Comparison of ENCODE assay signal across 10 cellular contexts in the genomic region with DNA sequence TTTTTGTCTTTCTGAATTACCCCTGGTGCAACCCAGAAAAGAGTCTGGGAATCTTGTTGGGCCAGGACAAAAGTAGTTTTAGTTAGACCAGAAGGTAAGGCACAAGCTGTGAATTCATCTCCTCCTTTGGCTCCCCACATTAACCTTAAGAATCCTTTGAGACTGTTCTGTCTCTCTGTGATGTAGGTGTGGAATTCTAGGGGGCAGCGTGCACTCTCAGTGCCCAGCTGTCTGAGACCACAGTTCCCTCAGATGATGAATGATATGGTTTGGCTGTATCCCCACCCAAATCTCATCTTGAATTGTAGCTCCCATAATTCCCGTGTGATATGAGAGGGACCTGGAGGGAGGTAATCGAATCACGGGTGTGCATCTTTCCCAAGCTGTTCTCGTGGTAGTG. TPM values are rescaled to one million over a fixed set of nuclear protein-coding genes. Genes with fewer than 3 reads are reported as not detected.
A peak's percentile ranks its signal among the peaks of the same experiment; 100 is the strongest.
DNase-seq lines count a peak whose midpoint lies in the region; ATAC-seq, FAIRE-seq and TF ChIP-seq lines count a peak whose summit lies in the region.
"Had no signal": no experiment of that assay in that cellular context is flagged by ENCODE, and none has a peak within 500 bp of the region (broad histone marks: within the 10 kb centered on the region; RNA-seq: fewer than 3 reads in every experiment).

No MANE protein-coding gene starts in this region.

- no peaks in the 10 kb centered on the region for H3K36me3 ChIP-seq in Caco-2 (ENCODE audit: control insufficient read depth, insufficient read depth, low read length)
- H3K36me3 ChIP-seq in GM12878 (ENCODE audit: control insufficient read depth in 2 of 2, insufficient read depth in 2 of 2, low read length in 1 of 2): peaks cover 0 to 5% of the 10 kb centered on the region in 2 experiments; a peak in 1 of 4 replicates
- peaks cover 0 to 7% of the 10 kb centered on the region in 2 donors for H3K36me3 ChIP-seq in left lung
- H3K36me3 ChIP-seq in esophagus muscularis mucosa: no peaks in the 10 kb centered on the region
- H3K36me3 ChIP-seq: adrenal gland had no signal

- peak overlapping the region; percentile 98 for H3K4me3 Mint-ChIP-seq in Caco-2 (ENCODE audit: unreplicated experiment)
- peak overlapping the region; percentile 96 for H3K4me3 Mint-ChIP-seq in natural killer cell treated with Interleukin-12 subunit alpha and Interleukin-12 subunit beta and Interleukin-15 and Interleukin-18, amount 100 ng/mL, for 72 hours

- H3K4me2 ChIP-seq in GM12878 (ENCODE audit: control insufficient read depth, insufficient read depth): peak overlapping the region; percentile 71

- TF ChIP-seq POLR2A in GM12878 (IDR thresholded peaks at IDR 0.05; ENCODE audit: low read depth, low read length): no peak
- no peak for TF ChIP-seq POLR2A in esophagus muscularis mucosa (IDR thresholded peaks at IDR 0.05; ENCODE audit: low read depth)

- in situ Hi-C loops in GM12878 (cut with MboI): loop anchor here (5.0 to 10.0 kb wide), 2 partner anchors 110 to 253 kb away; a partner anchor contains a TSS

- no peak for DNase-seq in Caco-2
- peak; percentile 12 for DNase-seq in LHCN-M2 (ENCODE audit: low read depth)
- no peak for DNase-seq in GM12878 (ENCODE audit: low read depth, low spot score)
- no peak for DNase-seq in natural killer cell treated with Interleukin-12 subunit alpha and Interleukin-12 subunit beta and Interleukin-15 and Interleukin-18, amount 100 ng/mL, for 72 hours (ENCODE audit: low spot score)
- no peak for DNase-seq in left lung
- no peak for DNase-seq in DMS153 treated with DMSO at 0.1 percent for 48 hours (lab: John Stamatoyannopoulos, UW; ENCODE audit: unreplicated experiment)
- DNase-seq in esophagus muscularis mucosa (ENCODE audit: extremely low spot score): no peak
- DNase-seq in HTR-8/SVneo (ENCODE audit: insufficient read length, low spot score): no peak
- DNase-seq: adrenal gland, NCI-H2081 had no signal

- no peak for ATAC-seq in GM12878
- no peak for ATAC-seq in natural killer cell treated with Interleukin-12 subunit alpha and Interleukin-12 subunit beta and Interleukin-15 and Interleukin-18, amount 100 ng/mL, for 72 hours
- ATAC-seq in left lung: no peak

- POLR2A ChIA-PET in Caco-2 (lab: Charles Lee) (no interaction called here), GM12878 (lab: Charles Lee) (interaction anchor here (0.8 kb wide), 1 partner anchor 116 kb away, joined by 4 read pairs; no protein-coding TSS in a partner anchor)

- H3K4me1 Mint-ChIP-seq in Caco-2 (ENCODE audit: low read depth, unreplicated experiment): peaks cover 17% of the 10 kb centered on the region
- H3K4me1 Mint-ChIP-seq in natural killer cell treated with Interleukin-12 subunit alpha and Interleukin-12 subunit beta and Interleukin-15 and Interleukin-18, amount 100 ng/mL, for 72 hours (ENCODE audit: low read depth in 2 of 2): peaks cover 37 to 40% of the 10 kb centered on the region in 2 donors

- TF ChIP-seq RAD21 in GM12878 (IDR thresholded peaks at IDR 0.05; ENCODE audit: insufficient read depth, low read depth, low read length): peak; percentile 3; the same call in 1 of the 2 replicates

- H3K27ac ChIP-seq in GM12878 (ENCODE audit: control insufficient read depth, insufficient read depth) (no peak overlapping the region), left lung (no peak overlapping the region), esophagus muscularis mucosa (replicated peaks in 1 of 4) (no peak overlapping the region)

- H2AFZ ChIP-seq in GM12878 (ENCODE audit: control insufficient read depth, low read depth, low read length): no peak overlapping the region

- no peak for TF ChIP-seq EP300 in GM12878 (IDR thresholded peaks at IDR 0.05; ENCODE audit: borderline replicate concordance in 1 of 2, control insufficient read depth in 1 of 2, low read depth in 2 of 2, low read length in 2 of 2)
- no peak for TF ChIP-seq EP300 in esophagus muscularis mucosa (IDR thresholded peaks at IDR 0.05)

- no peaks in the 10 kb centered on the region for H3K27me3 ChIP-seq in Caco-2 (replicated peaks; ENCODE audit: control insufficient read depth, insufficient read depth, low read length)
- no peaks in the 10 kb centered on the region for H3K27me3 ChIP-seq in GM12878 (replicated peaks in 1 of 2; ENCODE audit: control insufficient read depth in 2 of 2, insufficient read depth in 2 of 2, low read length in 1 of 2)
- H3K27me3 ChIP-seq in left lung: no peaks in the 10 kb centered on the region
- no peaks in the 10 kb centered on the region for H3K27me3 ChIP-seq in esophagus muscularis mucosa
- H3K27me3 ChIP-seq: adrenal gland had no signal

- H4K20me1 ChIP-seq in GM12878 (ENCODE audit: control insufficient read depth, insufficient read depth): no peaks in the 10 kb centered on the region

- peak overlapping the region; percentile 95 for H3K27ac Mint-ChIP-seq in Caco-2 (ENCODE audit: unreplicated experiment)
- H3K27ac Mint-ChIP-seq in natural killer cell treated with Interleukin-12 subunit alpha and Interleukin-12 subunit beta and Interleukin-15 and Interleukin-18, amount 100 ng/mL, for 72 hours: peak overlapping the region; percentile 81 to 93

- peaks cover 9% of the 10 kb centered on the region for H3K36me3 Mint-ChIP-seq in Caco-2 (ENCODE audit: insufficient read depth, unreplicated experiment)
- H3K36me3 Mint-ChIP-seq in natural killer cell treated with Interleukin-12 subunit alpha and Interleukin-12 subunit beta and Interleukin-15 and Interleukin-18, amount 100 ng/mL, for 72 hours: peaks cover 17% of the 10 kb centered on the region

- FAIRE-seq in GM12878 (lab: Jason Lieb, UNC): no peak
- FAIRE-seq in HTR-8/SVneo (lab: Jason Lieb, UNC): no peak

- intact Hi-C loops in Caco-2 (cut with micrococcal nuclease; ENCODE audit: unreplicated experiment): loop anchor here (2.0 kb wide), 2 partner anchors 89 to 123 kb away; a partner anchor contains a TSS
- intact Hi-C loops in GM12878 (cut with micrococcal nuclease; ENCODE audit: unreplicated experiment): loop anchor here (2.0 kb wide), 1 partner anchor 109 kb away; a partner anchor contains a TSS
- intact Hi-C loops in left lung (cut with DNase I): no loop called here
- intact Hi-C loops in esophagus muscularis mucosa (cut with DNase I): loop anchor here (5.0 kb wide), 2 partner anchors 45 to 115 kb away; a partner anchor contains a TSS

- H3K79me2 ChIP-seq in GM12878 (ENCODE audit: control insufficient read depth, insufficient read depth, low read length): peaks cover 3% of the 10 kb centered on the region

- TF ChIP-seq CTCF in Caco-2 (IDR thresholded peaks at IDR 0.05; ENCODE audit: insufficient read depth in 1 of 2, low read depth in 1 of 2, low read length in 1 of 2, severe bottlenecking in 1 of 2, unreplicated experiment in 1 of 2) (no peak), GM12878 (IDR thresholded peaks at IDR 0.05 in 2 of 3, conservative IDR thresholded peaks at IDR 0.05 in 1 of 3; ENCODE audit: control insufficient read depth in 2 of 3, extremely low read depth in 1 of 3, insufficient read depth in 1 of 3, low read depth in 3 of 3, low read length in 3 of 3) (no peak), left lung (IDR thresholded peaks at IDR 0.05) (no peak), esophagus muscularis mucosa (IDR thresholded peaks at IDR 0.05) (no peak)

- 86% methylated on average over 5 of the region's 5 CpGs for WGBS in GM12878 (ENCODE audit: insufficient coverage, insufficient replicate concordance, low lambda C conversion rate, missing lambda C conversion rate)
- 78% methylated on average over 5 of the region's 5 CpGs for WGBS in esophagus muscularis mucosa

- SMC1A ChIA-PET in GM12878 (lab: Charles Lee; ENCODE audit: uncharacterized antibody, unreplicated experiment): interaction anchor here (1.0 to 2.4 kb wide), 6 partner anchors 12 to 123 kb away, joined by 3 to 9 read pairs (median 5); a partner anchor contains a TSS

- H3K4me3 ChIP-seq in Caco-2 (ENCODE audit: low read depth, low read length): peak overlapping the region; percentile 69; the same call in 1 of the 2 replicates
- H3K4me3 ChIP-seq in GM12878: peak overlapping the region; percentile 78
- peak overlapping the region in 1 of 2 donors; percentile 74 for H3K4me3 ChIP-seq in left lung
- peak overlapping the region in 1 of 4 donors; percentile 87 for H3K4me3 ChIP-seq in esophagus muscularis mucosa

- BruUV-seq in Caco-2 (replicated peaks; lab: Mats Ljungman, UMichigan) (no TSS peak), GM12878 (replicated peaks; lab: Mats Ljungman, UMichigan) (no TSS peak)

- H3K9ac ChIP-seq in GM12878 (ENCODE audit: control insufficient read depth, insufficient read depth, low read length): no peak overlapping the region

- no peaks in the 10 kb centered on the region for H3K27me3 Mint-ChIP-seq in Caco-2 (ENCODE audit: insufficient read depth, unreplicated experiment)
- no peaks in the 10 kb centered on the region for H3K27me3 Mint-ChIP-seq in natural killer cell treated with Interleukin-12 subunit alpha and Interleukin-12 subunit beta and Interleukin-15 and Interleukin-18, amount 100 ng/mL, for 72 hours

- H3K4me1 ChIP-seq in Caco-2 (peaks cover 12% of the 10 kb centered on the region), GM12878 (ENCODE audit: control insufficient read depth, insufficient read depth, low read length) (no peaks in the 10 kb centered on the region), left lung (peaks cover 7 to 27% of the 10 kb centered on the region in 2 donors), esophagus muscularis mucosa (peaks cover 14 to 29% (median 23%) of the 10 kb centered on the region in 4 donors)

- RAD21 ChIA-PET in GM12878 (lab: Charles Lee; ENCODE audit: unreplicated experiment): no interaction called here

- CTCF ChIA-PET in Caco-2 (lab: Charles Lee) (no interaction called here), GM12878 (lab: Yijun Ruan, JAX) (interaction anchor here (0.6 to 1.3 kb wide), 2 partner anchors 124 to 361 kb away, joined by 3 to 4 read pairs; no protein-coding TSS in a partner anchor)

- H3K9me3 ChIP-seq in Caco-2 (no peaks in the 10 kb centered on the region), GM12878 (replicated peaks; ENCODE audit: control insufficient read depth, insufficient read depth, low read length) (peaks cover 13% of the 10 kb centered on the region), left lung (peaks cover 0 to 19% of the 10 kb centered on the region in 2 donors), esophagus muscularis mucosa (no peaks in the 10 kb centered on the region)
- H3K9me3 ChIP-seq: adrenal gland had no signal

- H3K9me3 Mint-ChIP-seq in Caco-2 (ENCODE audit: unreplicated experiment): peaks cover 9% of the 10 kb centered on the region
- H3K9me3 Mint-ChIP-seq in natural killer cell treated with Interleukin-12 subunit alpha and Interleukin-12 subunit beta and Interleukin-15 and Interleukin-18, amount 100 ng/mL, for 72 hours: peaks cover 6% of the 10 kb centered on the region

RNA-seq across cellular contexts. Expression of a gene that starts 43.9 kb away (rescaled TPM):
- total RNA-seq in Caco-2 (2022): 8.1 and 9.4 TPM in 2 replicates
- 9.4 and 15.0 TPM in 2 replicates for total RNA-seq in LHCN-M2 (2014; rRNA removed)
- 5.2 TPM for polyA plus RNA-seq in LHCN-M2 (2012)
- 235 and 244 TPM in 2 replicates for total RNA-seq in GM12878 (2013; cell fraction: nucleolus; rRNA removed)
- total RNA-seq in GM12878 (2014; rRNA removed): 8.0 and 12.0 TPM in 2 replicates
- 11.7 and 12.0 TPM in 2 replicates for total RNA-seq in GM12878 (2014; rRNA removed; fragmentation: Illumina TruSeq; extraction: Trizol)
- total RNA-seq in GM12878 (2021): 8.6 and 8.8 TPM in 2 replicates
- 4.7 TPM for polyA plus RNA-seq in GM12878 (2011; ENCODE audit: low read depth)
- 5.9 and 10.2 TPM in 2 replicates for polyA plus RNA-seq in GM12878 (2011; rRNA removed)
- polyA plus RNA-seq in GM12878 (2011; cell fraction: cytosol; rRNA removed): 2.7 and 3.5 TPM in 2 replicates
- 3.4 and 3.9 TPM in 2 replicates for polyA plus RNA-seq in GM12878 (2011; cell fraction: nucleus; rRNA removed)
- polyA plus RNA-seq in GM12878 (2012): 8.1 and 9.1 TPM in 2 replicates
- 7.2 and 8.7 TPM in 2 replicates for polyA plus RNA-seq in GM12878 (2014; fragmentation: Illumina TruSeq; extraction: Trizol)
- polyA plus RNA-seq in GM12878 (2014; fragmentation: Nextera tagmentation; extraction: Ambion mirVana): 1 to 10 TPM; 3.5 to 4.0 TPM
- polyA plus RNA-seq in GM12878 (2014; rRNA removed): 5.2 and 7.4 TPM in 2 replicates
- polyA plus RNA-seq in GM12878 (2016; fragmentation: Nextera tagmentation; extraction: Ambion mirVana): 1 to 10 TPM; 7.8 to 9.1 TPM
- 3.4 and 4.5 TPM in 2 replicates for polyA minus RNA-seq in GM12878 (2011; rRNA and poly(A)+ RNA removed)
- polyA minus RNA-seq in GM12878 (2011; cell fraction: cytosol; rRNA and poly(A)+ RNA removed): 1.6 and 3.6 TPM in 2 replicates
- polyA minus RNA-seq in GM12878 (2011; cell fraction: nucleus; rRNA and poly(A)+ RNA removed): 5.8 and 8.8 TPM in 2 replicates
- 10 to 100 TPM; 21.1 to 37.9 TPM for total RNA-seq in natural killer cell treated with Interleukin-12 subunit alpha and Interleukin-12 subunit beta and Interleukin-15 and Interleukin-18, amount 100 ng/mL, for 72 hours
- total RNA-seq in left lung: 10 to 100 TPM; 16.8 to 18.6 TPM
- total RNA-seq in esophagus muscularis mucosa: 10 to 100 TPM; 18.5 to 24.1 (median 20.6) TPM

RNA-seq across cellular contexts. Expression of a gene that starts 44.8 kb away (rescaled TPM):
- 4.5 and 4.9 TPM in 2 replicates for total RNA-seq in Caco-2 (2022)
- 3.1 and 4.0 TPM in 2 replicates for total RNA-seq in LHCN-M2 (2014; rRNA removed)
- 1.0 TPM for polyA plus RNA-seq in LHCN-M2 (2012)
- 16.4 and 16.8 TPM in 2 replicates for total RNA-seq in GM12878 (2013; cell fraction: nucleolus; rRNA removed)
- total RNA-seq in GM12878 (2014; rRNA removed): 4.6 and 5.0 TPM in 2 replicates
- 6.7 and 7.1 TPM in 2 replicates for total RNA-seq in GM12878 (2014; rRNA removed; fragmentation: Illumina TruSeq; extraction: Trizol)
- total RNA-seq in GM12878 (2021): 3.1 and 3.3 TPM in 2 replicates
- polyA plus RNA-seq in GM12878 (2011; ENCODE audit: low read depth): 3.0 TPM
- 5.5 and 8.9 TPM in 2 replicates for polyA plus RNA-seq in GM12878 (2011; rRNA removed)
- 2.1 and 2.5 TPM in 2 replicates for polyA plus RNA-seq in GM12878 (2011; cell fraction: cytosol; rRNA removed)
- polyA plus RNA-seq in GM12878 (2011; cell fraction: nucleus; rRNA removed): 2.5 and 2.6 TPM in 2 replicates
- polyA plus RNA-seq in GM12878 (2012): 3.1 and 4.9 TPM in 2 replicates
- 4.6 and 6.4 TPM in 2 replicates for polyA plus RNA-seq in GM12878 (2014; fragmentation: Illumina TruSeq; extraction: Trizol)
- 1 to 10 TPM; 3.1 to 3.8 TPM for polyA plus RNA-seq in GM12878 (2014; fragmentation: Nextera tagmentation; extraction: Ambion mirVana)
- polyA plus RNA-seq in GM12878 (2014; rRNA removed): 2.5 and 2.8 TPM in 2 replicates
- 1 to 10 TPM; 6.7 to 7.2 TPM for polyA plus RNA-seq in GM12878 (2016; fragmentation: Nextera tagmentation; extraction: Ambion mirVana)
- polyA minus RNA-seq in GM12878 (2011; rRNA and poly(A)+ RNA removed): 4.5 and 6.1 TPM in 2 replicates
- 1.6 and 2.5 TPM in 2 replicates for polyA minus RNA-seq in GM12878 (2011; cell fraction: cytosol; rRNA and poly(A)+ RNA removed)
- 1.8 and 2.8 TPM in 2 replicates for polyA minus RNA-seq in GM12878 (2011; cell fraction: nucleus; rRNA and poly(A)+ RNA removed)
- total RNA-seq in natural killer cell treated with Interleukin-12 subunit alpha and Interleukin-12 subunit beta and Interleukin-15 and Interleukin-18, amount 100 ng/mL, for 72 hours: 1 to 10 TPM; 5.4 to 6.7 TPM
- total RNA-seq in left lung: 1 to 10 TPM; 4.7 to 4.8 TPM
- total RNA-seq in esophagus muscularis mucosa: 1 to 10 TPM; 5.1 to 7.9 (median 6.2) TPM

Comparison
In these comparisons a context has a peak if more than half of its experiments do, and no peak if none do; other contexts are left out.
1. intact Hi-C loops: an anchor here in Caco-2 (2.0 kb wide), GM12878 (2.0 kb wide) and esophagus muscularis mucosa (5.0 kb wide); none called in left lung.